Comparison of ENCODE assay signal across 11 cellular contexts in genomic region chr17:78154903-78155811, GRCh38. TPM values are rescaled to one million over a fixed set of nuclear protein-coding genes. Genes with fewer than 3 reads are reported as not detected.
A peak's percentile ranks its signal among the peaks of the same experiment; 100 is the strongest.
DNase-seq lines count a peak whose midpoint lies in the region; ATAC-seq, FAIRE-seq and TF ChIP-seq lines count a peak whose summit lies in the region.
"Had no signal": no experiment of that assay in that cellular context is flagged by ENCODE, and none has a peak within 500 bp of the region (broad histone marks: within the 10 kb centered on the region; RNA-seq: fewer than 3 reads in every experiment).

No MANE protein-coding gene starts in this region.

- no peaks in the 10 kb centered on the region for H3K36me3 Mint-ChIP-seq in activated naive CD8-positive, alpha-beta T cell treated with anti-CD3 and anti-CD28 coated beads, Interleukin-2, amount 50 U/mL, for 24 hours (ENCODE audit: low read depth)

- H3K4me3 ChIP-seq in A549, result no peak overlapping the region
- H3K4me3 ChIP-seq: testis had no signal

- no peaks in the 10 kb centered on the region for H3K27me3 Mint-ChIP-seq in activated naive CD8-positive, alpha-beta T cell treated with anti-CD3 and anti-CD28 coated beads, Interleukin-2, amount 50 U/mL, for 24 hours
- H3K27me3 Mint-ChIP-seq: activated CD4-positive, alpha-beta T cell treated with anti-CD3 and anti-CD28 coated beads, Interleukin-2, amount 10 ng/mL, durations not matched to agents 24 days and 14 days had no signal

- H3K27ac ChIP-seq in A549, result no peak overlapping the region
- H3K27ac ChIP-seq: parathyroid adenoma, testis had no signal

- TF ChIP-seq EP300 in A549 (IDR thresholded peaks at IDR 0.05), result no peak

- no peak for TF ChIP-seq RAD21 in A549 (conservative IDR thresholded peaks at IDR 0.05 in 1 of 2, IDR thresholded peaks at IDR 0.05 in 1 of 2)

- peak overlapping the region; percentile 60 for H3K27ac Mint-ChIP-seq in activated naive CD8-positive, alpha-beta T cell treated with anti-CD3 and anti-CD28 coated beads, Interleukin-2, amount 50 U/mL, for 24 hours
- H3K27ac Mint-ChIP-seq: activated CD4-positive, alpha-beta T cell treated with anti-CD3 and anti-CD28 coated beads, Interleukin-2, amount 10 ng/mL, durations not matched to agents 24 days and 14 days had no signal

- POLR2A ChIA-PET in A549 (lab: Yijun Ruan, JAX), result interaction anchor here (0.6 to 0.7 kb wide), 2 partner anchors 14 to 832 kb away, joined by 3 read pairs; no protein-coding TSS in a partner anchor

- TF ChIP-seq CTCF in A549 (IDR thresholded peaks at IDR 0.05), result no peak

- H3K9me3 Mint-ChIP-seq in activated naive CD8-positive, alpha-beta T cell treated with anti-CD3 and anti-CD28 coated beads, Interleukin-2, amount 50 U/mL, for 24 hours, result no peaks in the 10 kb centered on the region
- H3K9me3 Mint-ChIP-seq: activated CD4-positive, alpha-beta T cell treated with anti-CD3 and anti-CD28 coated beads, Interleukin-2, amount 10 ng/mL, durations not matched to agents 24 days and 14 days had no signal

- TF ChIP-seq POLR2A in A549 (IDR thresholded peaks at IDR 0.05; ENCODE audit: low read length) (no peak), GM19193 (IDR thresholded peaks at IDR 0.05; ENCODE audit: extremely low read depth, insufficient read depth, insufficient read length) (peak; percentile 59)

- peaks cover 19% of the 10 kb centered on the region for H3K4me1 ChIP-seq in A549
- H3K4me1 ChIP-seq: parathyroid adenoma, testis had no signal

- ATAC-seq in A549, result no peak
- ATAC-seq in HG03108 (IDR thresholded peaks at IDR 0.05; ENCODE audit: unreplicated experiment), result peak; percentile 53
- ATAC-seq in activated naive CD8-positive, alpha-beta T cell treated with anti-CD3 and anti-CD28 coated beads, Interleukin-2, amount 50 U/mL, for 24 hours, result peak; percentile 74

- CTCF ChIA-PET in A549 (lab: Yijun Ruan, JAX), result interaction anchor here (0.6 to 24.0 kb wide), 3 partner anchors 13 to 255 kb away, joined by 3 to 295 read pairs (median 3); partner anchors contain the start of gene SYNGR2

- no peak overlapping the region for H3K4me2 ChIP-seq in A549

- FAIRE-seq in A549 (lab: Jason Lieb, UNC), result no peak

- H3K9me3 ChIP-seq in A549, result no peaks in the 10 kb centered on the region
- H3K9me3 ChIP-seq: testis had no signal

- WGBS in A549 (ENCODE audit: missing lambda C conversion rate), result 90% methylated on average over 11 of the region's 11 CpGs

- DNase-seq in A549 (ENCODE audit: low read depth in 1 of 2, low spot score in 1 of 2), result no peak
- DNase-seq in activated naive CD8-positive, alpha-beta T cell treated with anti-CD3 and anti-CD28 coated beads, Interleukin-2, amount 50 U/mL, for 24 hours, result peak; percentile 34
- DNase-seq in NCI-H1417 treated with DMSO at 0.1 percent for 48 hours (lab: John Stamatoyannopoulos, UW), result no peak
- no peak for DNase-seq in SW 1271 (lab: John Stamatoyannopoulos, UW)
- no peak for DNase-seq in HUDEP-2 (lab: John Stamatoyannopoulos, UW; ENCODE audit: unreplicated experiment in 76 of 76)
- no peak for DNase-seq in NCI-H446 treated with DMSO at 0.1 percent for 48 hours (lab: John Stamatoyannopoulos, UW)
- DNase-seq: activated CD4-positive, alpha-beta T cell treated with anti-CD3 and anti-CD28 coated beads, Interleukin-2, amount 10 ng/mL, durations not matched to agents 24 days and 14 days; testis had no signal

- no peak overlapping the region for H3K4me3 Mint-ChIP-seq in activated naive CD8-positive, alpha-beta T cell treated with anti-CD3 and anti-CD28 coated beads, Interleukin-2, amount 50 U/mL, for 24 hours
- H3K4me3 Mint-ChIP-seq: activated CD4-positive, alpha-beta T cell treated with anti-CD3 and anti-CD28 coated beads, Interleukin-2, amount 10 ng/mL, durations not matched to agents 24 days and 14 days had no signal

- H3K4me1 Mint-ChIP-seq in activated naive CD8-positive, alpha-beta T cell treated with anti-CD3 and anti-CD28 coated beads, Interleukin-2, amount 50 U/mL, for 24 hours, result peaks cover 16% of the 10 kb centered on the region

TF ChIP-seq in A549, 52 proteins besides CTCF, POLR2A, EP300 and RAD21:
- no peak for TF ChIP-seq CBX8 (IDR thresholded peaks at IDR 0.05)
- no peak for TF ChIP-seq NR3C1 (IDR thresholded peaks at IDR 0.05)
- TF ChIP-seq HEYL (CRISPR knock-in tag; IDR thresholded peaks at IDR 0.05), result no peak
- peak; percentile 71 for TF ChIP-seq MAFK (IDR thresholded peaks at IDR 0.05; ENCODE audit: partially characterized antibody)
TF ChIP-seq in A549: peak in this region for 1.

RNA-seq across cellular contexts. Expression of gene C17orf99, which starts 9.0 kb away (rescaled TPM):
- not detected in 2 replicates for polyA plus RNA-seq in A549 (2011; rRNA removed)
- polyA plus RNA-seq in A549 (2012; cell fraction: cytosol; rRNA removed), result not detected in 2 replicates
- polyA plus RNA-seq in A549 (2012; cell fraction: nucleus; rRNA removed), result not detected in 2 replicates
- polyA plus RNA-seq in A549 (2017; fragmentation: RNase III; extraction: RNeasy Plus Mini Kit Qiagen cat#74134 plus additional on column Dnase treatment), result not detected in 3 replicates
- polyA minus RNA-seq in A549 (2011; rRNA and poly(A)+ RNA removed), result not detected in 2 replicates

RNA-seq across cellular contexts. Expression of gene SYNGR2, which starts 13.2 kb away (rescaled TPM):
- polyA plus RNA-seq in A549 (2011; rRNA removed) (113 and 133 TPM in 2 replicates), A549 (2017; fragmentation: RNase III; extraction: RNeasy Plus Mini Kit Qiagen cat#74134 plus additional on column Dnase treatment) (102 to 108 TPM (median 106 TPM) in 3 replicates)
- polyA plus RNA-seq in A549 (2012; cell fraction: cytosol; rRNA removed), result 274 and 334 TPM in 2 replicates
- 224 and 303 TPM in 2 replicates for polyA plus RNA-seq in A549 (2012; cell fraction: nucleus; rRNA removed)
- polyA minus RNA-seq in A549 (2011; rRNA and poly(A)+ RNA removed), result 176 and 189 TPM in 2 replicates

RNA-seq across cellular contexts. Expression of gene TMC8, which starts 24.6 kb away (rescaled TPM):
- polyA plus RNA-seq in A549 (2011; rRNA removed), result 0.14 and 0.19 TPM in 2 replicates
- polyA plus RNA-seq in A549 (2012; cell fraction: cytosol; rRNA removed), result 0.17 and 0.30 TPM in 2 replicates
- 0.81 and 2.0 TPM in 2 replicates for polyA plus RNA-seq in A549 (2012; cell fraction: nucleus; rRNA removed)
- 0.16 to 0.32 TPM (median 0.26 TPM) in 3 replicates for polyA plus RNA-seq in A549 (2017; fragmentation: RNase III; extraction: RNeasy Plus Mini Kit Qiagen cat#74134 plus additional on column Dnase treatment)
- polyA minus RNA-seq in A549 (2011; rRNA and poly(A)+ RNA removed), result 0.08 and 0.19 TPM in 2 replicates

RNA-seq across cellular contexts. Expression of gene TMC6, which starts 26.6 kb away (rescaled TPM):
- polyA plus RNA-seq in A549 (2011; rRNA removed) (4.7 and 5.1 TPM in 2 replicates), A549 (2017; fragmentation: RNase III; extraction: RNeasy Plus Mini Kit Qiagen cat#74134 plus additional on column Dnase treatment) (9.1 to 10.2 TPM (median 9.4 TPM) in 3 replicates)
- 7.8 and 10.9 TPM in 2 replicates for polyA plus RNA-seq in A549 (2012; cell fraction: cytosol; rRNA removed)
- polyA plus RNA-seq in A549 (2012; cell fraction: nucleus; rRNA removed), result 33.4 and 51.3 TPM in 2 replicates
- 4.2 and 7.1 TPM in 2 replicates for polyA minus RNA-seq in A549 (2011; rRNA and poly(A)+ RNA removed)

RNA-seq across cellular contexts. Expression of gene TK1, which starts 31.7 kb away (rescaled TPM):
- polyA plus RNA-seq in A549 (2011; rRNA removed) (86.1 and 90.9 TPM in 2 replicates), A549 (2017; fragmentation: RNase III; extraction: RNeasy Plus Mini Kit Qiagen cat#74134 plus additional on column Dnase treatment) (342 to 380 TPM (median 355 TPM) in 3 replicates)
- 504 and 555 TPM in 2 replicates for polyA plus RNA-seq in A549 (2012; cell fraction: cytosol; rRNA removed)
- polyA plus RNA-seq in A549 (2012; cell fraction: nucleus; rRNA removed), result 355 and 514 TPM in 2 replicates
- polyA minus RNA-seq in A549 (2011; rRNA and poly(A)+ RNA removed), result 103 and 148 TPM in 2 replicates

Comparison
In these comparisons a context has a peak if more than half of its experiments do, and no peak if none do; other contexts are left out.
1. ATAC-seq: peak in HG03108 (single experiment) and activated naive CD8-positive, alpha-beta T cell treated with anti-CD3 and anti-CD28 coated beads, Interleukin-2, amount 50 U/mL, for 24 hours (single experiment); none in A549 (0 of 2).